Comparison of ENCODE assay signal across 29 cellular contexts in the genomic region with DNA sequence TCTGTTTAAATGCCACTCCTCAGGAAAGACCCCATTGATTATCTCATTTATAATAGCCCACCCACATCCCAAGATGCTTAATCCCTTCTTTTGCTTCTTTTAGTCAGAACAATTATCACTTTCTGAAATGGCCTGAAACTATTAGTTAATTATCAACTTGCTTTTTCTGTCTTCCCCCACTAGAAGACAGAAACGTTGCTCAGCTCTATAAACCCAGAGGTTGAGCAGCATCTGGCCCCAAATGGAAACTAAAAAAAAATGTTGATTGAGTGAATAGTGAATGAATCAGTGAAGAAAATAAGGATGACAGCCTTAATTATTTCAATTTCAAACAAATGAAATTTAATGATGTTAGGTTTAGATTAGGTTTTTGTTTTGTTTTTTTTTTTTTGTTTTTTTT. TPM values are rescaled to one million over a fixed set of nuclear protein-coding genes. Genes with fewer than 3 reads are reported as not detected.
DNase-seq lines count a peak whose midpoint lies in the region; ATAC-seq, FAIRE-seq and TF ChIP-seq lines count a peak whose summit lies in the region.
"Had no signal": no experiment of that assay in that cellular context is flagged by ENCODE, and none has a peak within 500 bp of the region (broad histone marks: within the 10 kb centered on the region; RNA-seq: fewer than 3 reads in every experiment).

No MANE protein-coding gene starts in this region.

- no peak for TF ChIP-seq POLR2A in A549 (IDR thresholded peaks at IDR 0.05; ENCODE audit: low read length)
- TF ChIP-seq POLR2A in GM12878 (IDR thresholded peaks at IDR 0.05; ENCODE audit: low read depth, low read length), result no peak

- POLR2A ChIA-PET in A549 (lab: Yijun Ruan, JAX), result interaction anchor here (0.6 kb wide), 1 partner anchor 245 kb away, joined by 3 read pairs; no protein-coding TSS in a partner anchor
- POLR2A ChIA-PET in GM12878 (lab: Charles Lee), result no interaction called here

- ATAC-seq in A549, result no peak
- ATAC-seq in GM19324 (IDR thresholded peaks at IDR 0.05; ENCODE audit: low FRiP score, unreplicated experiment), result peak; percentile 64
- peak; percentile 59 for ATAC-seq in HG02973 (IDR thresholded peaks at IDR 0.05; ENCODE audit: unreplicated experiment)
- ATAC-seq in GM12878, result peak; percentile 55
- no peak for ATAC-seq in activated T-helper 17 cell treated with anti-CD3 and anti-CD28 coated beads, Interleukin-2, amount 50 U/mL, for 72 hours (replicated peaks)
- ATAC-seq in GM18870 (IDR thresholded peaks at IDR 0.05; ENCODE audit: unreplicated experiment), result no peak
- no peak for ATAC-seq in left colon
- ATAC-seq: HepG2, K562, T-helper 17 cell had no signal

- in situ Hi-C loops in GM12878 (cut with MboI), result no loop called here

- no peaks in the 10 kb centered on the region for H3K4me1 Mint-ChIP-seq in activated T-helper 17 cell treated with anti-CD3 and anti-CD28 coated beads, Interleukin-2, amount 50 U/mL, for 72 hours

- H2AFZ ChIP-seq in GM12878 (ENCODE audit: control insufficient read depth, low read depth, low read length), result no peak overlapping the region
- H2AFZ ChIP-seq: GM23248 had no signal

- RAD21 ChIA-PET in GM12878 (lab: Charles Lee; ENCODE audit: unreplicated experiment), result interaction anchor here (0.7 kb wide), 1 partner anchor 69 kb away, joined by 3 read pairs; no protein-coding TSS in a partner anchor

- H3K27ac ChIP-seq in A549 (no peak overlapping the region), GM12878 (ENCODE audit: control insufficient read depth, insufficient read depth) (no peak overlapping the region)
- H3K27ac ChIP-seq: C4-2B, GM23248, HL-60, RWPE1, SK-N-MC had no signal

- H3K4me3 Mint-ChIP-seq in activated T-helper 17 cell treated with anti-CD3 and anti-CD28 coated beads, Interleukin-2, amount 50 U/mL, for 72 hours, result no peak overlapping the region
- H3K4me3 Mint-ChIP-seq: T-helper 17 cell had no signal

- TF ChIP-seq RAD21 in A549 (conservative IDR thresholded peaks at IDR 0.05 in 1 of 2, IDR thresholded peaks at IDR 0.05 in 1 of 2), result no peak
- TF ChIP-seq RAD21 in GM12878 (IDR thresholded peaks at IDR 0.05; ENCODE audit: insufficient read depth, low read depth, low read length), result no peak

- no peak overlapping the region for H3K27ac Mint-ChIP-seq in activated T-helper 17 cell treated with anti-CD3 and anti-CD28 coated beads, Interleukin-2, amount 50 U/mL, for 72 hours

- H3K27me3 ChIP-seq in GM12878 (replicated peaks in 1 of 2; ENCODE audit: control insufficient read depth in 2 of 2, insufficient read depth in 2 of 2, low read length in 1 of 2), result no peaks in the 10 kb centered on the region

- FAIRE-seq in A549 (lab: Jason Lieb, UNC), result no peak
- no peak for FAIRE-seq in GM12878 (lab: Jason Lieb, UNC)
- FAIRE-seq: D721Med, GM19239, HepG2, K562 had no signal

- H3K4me3 ChIP-seq in A549 (no peak overlapping the region), GM12878 (no peak overlapping the region)
- H3K4me3 ChIP-seq: GM23248, HAP-1, K562, SK-N-MC had no signal

- intact Hi-C loops in GM12878 (cut with micrococcal nuclease; ENCODE audit: unreplicated experiment) (no loop called here), left colon (cut with DNase I, micrococcal nuclease) (no loop called here)

- H3K9me3 Mint-ChIP-seq in activated T-helper 17 cell treated with anti-CD3 and anti-CD28 coated beads, Interleukin-2, amount 50 U/mL, for 72 hours, result no peaks in the 10 kb centered on the region

- no peaks in the 10 kb centered on the region for H3K36me3 Mint-ChIP-seq in activated T-helper 17 cell treated with anti-CD3 and anti-CD28 coated beads, Interleukin-2, amount 50 U/mL, for 72 hours (ENCODE audit: low read depth)

- no peak for TF ChIP-seq CTCF in A549 (IDR thresholded peaks at IDR 0.05)
- TF ChIP-seq CTCF in GM12878 (IDR thresholded peaks at IDR 0.05 in 2 of 3, conservative IDR thresholded peaks at IDR 0.05 in 1 of 3; ENCODE audit: control insufficient read depth in 2 of 3, extremely low read depth in 1 of 3, insufficient read depth in 1 of 3, low read depth in 3 of 3, low read length in 3 of 3), result no peak

- WGBS in A549 (ENCODE audit: missing lambda C conversion rate), result 11% methylated on average over 1 of the region's 1 CpG
- 0% methylated on average over 1 of the region's 1 CpG for WGBS in GM12878 (ENCODE audit: insufficient coverage, insufficient replicate concordance, low lambda C conversion rate, missing lambda C conversion rate)

- CTCF ChIA-PET in A549 (lab: Yijun Ruan, JAX), result interaction anchor here (0.6 to 1.5 kb wide), 2 partner anchors 32 to 1895 kb away, joined by 3 to 4 read pairs; no protein-coding TSS in a partner anchor
- CTCF ChIA-PET in GM12878 (lab: Yijun Ruan, JAX), result interaction anchor here (1.2 kb wide), 1 partner anchor 12 kb away, joined by 3 read pairs; no protein-coding TSS in a partner anchor

- SMC1A ChIA-PET in GM12878 (lab: Charles Lee; ENCODE audit: uncharacterized antibody, unreplicated experiment), result interaction anchor here (0.6 to 1.7 kb wide), 3 partner anchors 18 to 238 kb away, joined by 3 to 5 read pairs (median 3); no protein-coding TSS in a partner anchor

- TF ChIP-seq EP300 in A549 (IDR thresholded peaks at IDR 0.05) (no peak), GM12878 (IDR thresholded peaks at IDR 0.05; ENCODE audit: borderline replicate concordance in 1 of 2, control insufficient read depth in 1 of 2, low read depth in 2 of 2, low read length in 2 of 2) (no peak)

- peak overlapping the region; percentile 24; the same call in 1 of the 3 replicates for H3K4me2 ChIP-seq in A549
- no peak overlapping the region for H3K4me2 ChIP-seq in GM12878 (ENCODE audit: control insufficient read depth, insufficient read depth)

- no peaks in the 10 kb centered on the region for H4K20me1 ChIP-seq in GM12878 (ENCODE audit: control insufficient read depth, insufficient read depth)

- DNase-seq in A549 (ENCODE audit: low read depth in 1 of 2, low spot score in 1 of 2), result no peak
- no peak for DNase-seq in GM12878 (ENCODE audit: low read depth, low spot score)
- DNase-seq in activated T-cell treated with anti-CD3 and anti-CD28 coated beads, Interleukin-2, amount 50 U/mL, for 48 hours, result no peak
- no peak for DNase-seq in left colon
- DNase-seq: 8988T, DMS79, GM23248, MM.1S, NCI-H1092, NCI-H1436, NCI-H1930, NCI-H510A treated with DMSO at 0.1 percent for 48 hours, NCI-H748 treated with DMSO at 0.1 percent for 48 hours, SHP77 treated with DMSO at 0.1 percent for 48 hours, SW 1271, T-helper 17 cell had no signal

- H3K79me2 ChIP-seq in GM12878 (ENCODE audit: control insufficient read depth, insufficient read depth, low read length), result no peaks in the 10 kb centered on the region

- BruUV-seq in GM12878 (replicated peaks; lab: Mats Ljungman, UMichigan), result no TSS peak

- H3K36me3 ChIP-seq in GM12878 (ENCODE audit: control insufficient read depth in 2 of 2, insufficient read depth in 2 of 2, low read length in 1 of 2), result no peaks in the 10 kb centered on the region
- H3K36me3 ChIP-seq: HAP-1 had no signal

- peaks cover 13% of the 10 kb centered on the region; the same call in 2 of the 3 replicates for H3K4me1 ChIP-seq in A549
- no peaks in the 10 kb centered on the region for H3K4me1 ChIP-seq in GM12878 (ENCODE audit: control insufficient read depth, insufficient read depth, low read length)
- H3K4me1 ChIP-seq: HAP-1 had no signal

- H3K9me3 ChIP-seq in A549, result no peaks in the 10 kb centered on the region
- H3K9me3 ChIP-seq in GM12878 (replicated peaks; ENCODE audit: control insufficient read depth, insufficient read depth, low read length), result no peaks in the 10 kb centered on the region
- H3K9me3 ChIP-seq: HAP-1 had no signal

- no peak overlapping the region for H3K9ac ChIP-seq in GM12878 (ENCODE audit: control insufficient read depth, insufficient read depth, low read length)
- H3K9ac ChIP-seq: GM23248 had no signal

- H3K27me3 Mint-ChIP-seq in activated T-helper 17 cell treated with anti-CD3 and anti-CD28 coated beads, Interleukin-2, amount 50 U/mL, for 72 hours, result no peaks in the 10 kb centered on the region

RNA-seq across cellular contexts. Expression of gene PIGC, which starts 38.2 kb away (rescaled TPM):
- polyA plus RNA-seq in A549 (2011; rRNA removed), result 50.0 and 51.4 TPM in 2 replicates
- polyA plus RNA-seq in A549 (2012; cell fraction: cytosol; rRNA removed), result 20.6 and 29.2 TPM in 2 replicates
- polyA plus RNA-seq in A549 (2012; cell fraction: nucleus; rRNA removed), result 11.1 and 22.0 TPM in 2 replicates
- 24.9 to 32.2 TPM (median 30.7 TPM) in 3 replicates for polyA plus RNA-seq in A549 (2017; fragmentation: RNase III; extraction: RNeasy Plus Mini Kit Qiagen cat#74134 plus additional on column Dnase treatment)
- polyA minus RNA-seq in A549 (2011; rRNA and poly(A)+ RNA removed), result 42.7 and 44.9 TPM in 2 replicates
- total RNA-seq in GM12878 (2013; cell fraction: nucleolus; rRNA removed), result 22.5 and 25.7 TPM in 2 replicates
- 11.2 and 14.6 TPM in 2 replicates for total RNA-seq in GM12878 (2014; rRNA removed)
- 13.7 and 14.6 TPM in 2 replicates for total RNA-seq in GM12878 (2014; rRNA removed; fragmentation: Illumina TruSeq; extraction: Trizol)
- total RNA-seq in GM12878 (2021), result 11.0 and 11.3 TPM in 2 replicates
- polyA plus RNA-seq in GM12878 (2011; ENCODE audit: low read depth), result 12.4 TPM
- 34.7 and 37.3 TPM in 2 replicates for polyA plus RNA-seq in GM12878 (2011; rRNA removed)
- polyA plus RNA-seq in GM12878 (2011; cell fraction: cytosol; rRNA removed), result 32.3 and 36.8 TPM in 2 replicates
- 20.8 and 25.0 TPM in 2 replicates for polyA plus RNA-seq in GM12878 (2011; cell fraction: nucleus; rRNA removed)
- polyA plus RNA-seq in GM12878 (2012), result 17.1 and 17.9 TPM in 2 replicates
- 16.0 and 20.1 TPM in 2 replicates for polyA plus RNA-seq in GM12878 (2014; fragmentation: Illumina TruSeq; extraction: Trizol)
- 10 to 100 TPM; 23.3 to 29.7 TPM for polyA plus RNA-seq in GM12878 (2014; fragmentation: Nextera tagmentation; extraction: Ambion mirVana)
- 12.4 and 12.6 TPM in 2 replicates for polyA plus RNA-seq in GM12878 (2014; rRNA removed)
- polyA plus RNA-seq in GM12878 (2016; fragmentation: Nextera tagmentation; extraction: Ambion mirVana), result 10 to 100 TPM; 26.1 to 26.8 TPM
- polyA minus RNA-seq in GM12878 (2011; rRNA and poly(A)+ RNA removed), result 43.6 and 50.8 TPM in 2 replicates
- 11.2 and 12.1 TPM in 2 replicates for polyA minus RNA-seq in GM12878 (2011; cell fraction: cytosol; rRNA and poly(A)+ RNA removed)
- 20.8 and 26.7 TPM in 2 replicates for polyA minus RNA-seq in GM12878 (2011; cell fraction: nucleus; rRNA and poly(A)+ RNA removed)
- 10 to 100 TPM; 11.3 to 13.3 TPM for total RNA-seq in activated T-helper 17 cell treated with anti-CD3 and anti-CD28 coated beads, Interleukin-2, amount 50 U/mL, for 72 hours
- 10 to 100 TPM; 22.9 to 24.1 TPM for total RNA-seq in left colon

RNA-seq across cellular contexts. Expression of gene SUCO, which starts 50.9 kb away (rescaled TPM):
- polyA plus RNA-seq in A549 (2011; rRNA removed) (17.7 and 21.8 TPM in 2 replicates), A549 (2017; fragmentation: RNase III; extraction: RNeasy Plus Mini Kit Qiagen cat#74134 plus additional on column Dnase treatment) (10.0 to 10.6 TPM (median 10.3 TPM) in 3 replicates), GM12878 (2011; rRNA removed) (15.3 and 28.1 TPM in 2 replicates), GM12878 (2014; fragmentation: Illumina TruSeq; extraction: Trizol) (10.6 and 13.8 TPM in 2 replicates), GM12878 (2014; fragmentation: Nextera tagmentation; extraction: Ambion mirVana) (1 to 10 TPM; 1.7 to 2.6 TPM), GM12878 (2014; rRNA removed) (6.1 and 8.3 TPM in 2 replicates), GM12878 (2016; fragmentation: Nextera tagmentation; extraction: Ambion mirVana) (1 to 10 TPM; 6.5 to 8.6 TPM)
- 2.0 and 2.1 TPM in 2 replicates for polyA plus RNA-seq in A549 (2012; cell fraction: cytosol; rRNA removed)
- 2.1 and 2.8 TPM in 2 replicates for polyA plus RNA-seq in A549 (2012; cell fraction: nucleus; rRNA removed)
- polyA minus RNA-seq in A549 (2011; rRNA and poly(A)+ RNA removed), result 11.4 and 12.4 TPM in 2 replicates
- 95.0 and 95.3 TPM in 2 replicates for total RNA-seq in GM12878 (2013; cell fraction: nucleolus; rRNA removed)
- total RNA-seq in GM12878 (2014; rRNA removed) (7.6 and 10.7 TPM in 2 replicates), GM12878 (2014; rRNA removed; fragmentation: Illumina TruSeq; extraction: Trizol) (13.5 TPM in 2 replicates), GM12878 (2021) (10.8 and 13.0 TPM in 2 replicates), left colon (10 to 100 TPM; 24.8 to 26.9 TPM)
- 5.3 TPM for polyA plus RNA-seq in GM12878 (2011; ENCODE audit: low read depth)
- 3.6 and 3.7 TPM in 2 replicates for polyA plus RNA-seq in GM12878 (2011; cell fraction: cytosol; rRNA removed)
- polyA plus RNA-seq in GM12878 (2011; cell fraction: nucleus; rRNA removed), result 21.5 and 24.0 TPM in 2 replicates
- polyA plus RNA-seq in GM12878 (2012), result 8.6 and 10.5 TPM in 2 replicates
- 22.3 and 24.7 TPM in 2 replicates for polyA minus RNA-seq in GM12878 (2011; rRNA and poly(A)+ RNA removed)
- polyA minus RNA-seq in GM12878 (2011; cell fraction: cytosol; rRNA and poly(A)+ RNA removed), result 13.8 and 16.5 TPM in 2 replicates
- 23.5 and 46.6 TPM in 2 replicates for polyA minus RNA-seq in GM12878 (2011; cell fraction: nucleus; rRNA and poly(A)+ RNA removed)
- 10 to 100 TPM; 21.0 to 34.5 TPM for total RNA-seq in activated T-helper 17 cell treated with anti-CD3 and anti-CD28 coated beads, Interleukin-2, amount 50 U/mL, for 72 hours

Comparison
In these comparisons a context has a peak if more than half of its experiments do, and no peak if none do; other contexts are left out.
1. ATAC-seq: peak in GM19324 (single experiment), HG02973 (single experiment) and GM12878 (single experiment); none in A549 (0 of 2), activated T-helper 17 cell treated with anti-CD3 and anti-CD28 coated beads, Interleukin-2, amount 50 U/mL, for 72 hours (single experiment), GM18870 (single experiment) and left colon (single experiment).